Comparison of ENCODE assay signal across 12 cellular contexts in the genomic region with DNA sequence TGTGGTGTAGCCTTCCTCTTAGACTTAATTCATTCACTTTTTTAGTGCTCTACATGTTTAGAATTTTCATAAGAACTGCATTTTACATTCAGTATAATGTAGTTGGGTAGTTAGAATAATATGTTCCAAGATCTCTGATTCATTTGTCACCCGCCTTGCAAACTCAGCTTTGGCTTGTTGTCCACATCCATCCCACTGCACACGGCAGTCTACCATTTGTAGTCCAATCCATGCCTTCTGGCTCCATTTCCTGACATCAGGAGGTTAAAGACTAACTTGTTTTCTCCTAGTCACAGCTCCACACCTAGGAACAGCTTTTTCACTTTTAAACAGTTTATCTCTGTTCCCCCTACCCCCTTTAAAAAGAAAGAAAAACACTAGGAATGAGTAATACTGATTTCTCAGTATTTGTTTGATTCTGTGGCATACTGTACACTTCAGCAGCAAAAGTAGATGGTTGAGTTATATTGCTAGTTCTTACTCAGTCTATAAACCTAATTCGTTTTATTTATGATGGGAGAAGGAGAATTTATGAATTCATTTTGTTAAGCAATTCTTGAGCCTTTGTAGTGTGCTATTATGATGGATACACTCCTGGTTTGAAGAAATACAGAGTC.
DNase-seq lines count a peak whose midpoint lies in the region; ATAC-seq and TF ChIP-seq lines count a peak whose summit lies in the region.
"Had no signal": no experiment of that assay in that cellular context is flagged by ENCODE, and none has a peak within 500 bp of the region (broad histone marks: within the 10 kb centered on the region; RNA-seq: fewer than 3 reads in every experiment).

No MANE protein-coding gene starts in this region.

- 78 to 88% methylated on average over 3 of the region's 3 CpGs for WGBS in esophagus squamous epithelium, 2 donors

- peaks cover 3 to 41% (median 16%) of the 10 kb centered on the region in 3 donors for H3K4me1 ChIP-seq in esophagus squamous epithelium

- TF ChIP-seq CTCF in esophagus squamous epithelium (IDR thresholded peaks at IDR 0.05): no peak

- no peak overlapping the region for H3K27ac ChIP-seq in esophagus squamous epithelium
- H3K27ac ChIP-seq: HL-60, neural progenitor cell had no signal

- H3K27me3 ChIP-seq in esophagus squamous epithelium: no peaks in the 10 kb centered on the region
- H3K27me3 ChIP-seq: neural progenitor cell had no signal

- no peaks in the 10 kb centered on the region for H3K9me3 ChIP-seq in esophagus squamous epithelium

- DNase-seq in kidney tubule cell (ENCODE audit: low spot score) (peak; percentile 45), NCI-H524 (lab: John Stamatoyannopoulos, UW) (no peak), H4 (ENCODE audit: low spot score) (no peak), NCI-H226 (no peak), esophagus squamous epithelium (lab: John Stamatoyannopoulos, UW) (no peak)
- DNase-seq: NCI-H1436, T1000 had no signal

- intact Hi-C loops in esophagus squamous epithelium (cut with DNase I): no loop called here

- no peaks in the 10 kb centered on the region for H3K36me3 ChIP-seq in esophagus squamous epithelium
- H3K36me3 ChIP-seq: neural progenitor cell had no signal

- no peak for TF ChIP-seq POLR2A in esophagus squamous epithelium (IDR thresholded peaks at IDR 0.05)

- ATAC-seq in GM18498 (IDR thresholded peaks at IDR 0.05; ENCODE audit: unreplicated experiment) (peak; percentile 51), GM21515 (IDR thresholded peaks at IDR 0.05; ENCODE audit: unreplicated experiment) (peak; percentile 63), HG03520 (IDR thresholded peaks at IDR 0.05; ENCODE audit: unreplicated experiment) (peak; percentile 60)

- H3K4me3 ChIP-seq in esophagus squamous epithelium: no peak overlapping the region
- H3K4me3 ChIP-seq: neural progenitor cell had no signal
